ENCODE assay signal across 9 cellular contexts in the genomic region with DNA sequence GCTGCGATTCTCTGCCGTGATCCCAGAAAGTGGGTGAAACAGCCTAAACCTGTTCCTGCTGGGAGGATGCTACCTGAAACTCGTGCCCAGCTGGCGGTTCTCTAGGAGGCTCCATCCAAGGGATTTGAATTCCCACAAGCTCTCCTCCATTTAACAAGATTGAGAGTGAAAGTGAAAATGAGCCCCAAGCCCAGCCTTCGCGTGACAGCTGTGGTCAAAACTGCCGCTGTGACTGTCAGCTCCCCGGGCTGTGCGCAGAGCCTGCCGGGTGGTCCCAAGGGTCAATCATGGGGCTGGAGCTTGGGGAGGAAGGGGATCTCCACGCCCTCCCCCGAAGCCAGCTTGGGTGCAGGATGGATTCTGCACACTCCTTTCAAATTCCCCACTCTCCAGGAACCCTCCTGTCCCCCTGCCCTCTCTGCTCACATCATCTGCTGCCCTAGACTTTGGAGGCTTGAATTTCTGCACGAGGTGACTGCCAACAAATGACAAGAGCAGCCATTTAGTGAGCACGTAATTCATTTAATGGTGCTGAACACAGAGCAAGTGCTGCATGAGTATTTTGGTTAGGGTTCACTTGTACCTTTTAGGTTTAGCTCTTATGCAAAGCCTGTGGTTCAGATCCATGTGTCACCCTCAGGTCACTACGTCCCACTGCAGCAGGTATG. TPM values are rescaled to one million over a fixed set of nuclear protein-coding genes. Genes with fewer than 3 reads are reported as not detected.
DNase-seq lines count a peak whose midpoint lies in the region; ATAC-seq and TF ChIP-seq lines count a peak whose summit lies in the region.
"Had no signal": no experiment of that assay in that cellular context is flagged by ENCODE, and none has a peak within 500 bp of the region (broad histone marks: within the 10 kb centered on the region; RNA-seq: fewer than 3 reads in every experiment).

No MANE protein-coding gene starts in this region.

- H3K27ac ChIP-seq in HCT116 (ENCODE audit: low read depth, low read length): no peak overlapping the region
- H3K27ac ChIP-seq: SK-N-MC had no signal

- H3K9me3 Mint-ChIP-seq in activated naive CD4-positive, alpha-beta T cell treated with anti-CD3 and anti-CD28 coated beads for 36 hours: no peaks in the 10 kb centered on the region
- no peaks in the 10 kb centered on the region for H3K9me3 Mint-ChIP-seq in natural killer cell treated with Interleukin-12 subunit alpha and Interleukin-12 subunit beta and Interleukin-15 and Interleukin-18, amount 100 ng/mL, for 72 hours

- H3K4me1 Mint-ChIP-seq in activated naive CD4-positive, alpha-beta T cell treated with anti-CD3 and anti-CD28 coated beads for 36 hours (ENCODE audit: low read depth): peaks cover 51% of the 10 kb centered on the region
- H3K4me1 Mint-ChIP-seq in natural killer cell treated with Interleukin-12 subunit alpha and Interleukin-12 subunit beta and Interleukin-15 and Interleukin-18, amount 100 ng/mL, for 72 hours (ENCODE audit: low read depth in 2 of 2): peaks cover 30 to 44% of the 10 kb centered on the region in 2 donors

- H3K9me3 ChIP-seq in HCT116 (ENCODE audit: control insufficient read depth in 1 of 2, insufficient read depth in 1 of 2, low read depth in 1 of 2, low read length in 2 of 2): no peaks in the 10 kb centered on the region

- RAD21 ChIA-PET in HCT116 (lab: Charles Lee; ENCODE audit: low non-redundant PET in 1 of 2, low total read pairs in 2 of 2, uncharacterized antibody in 2 of 2, unreplicated experiment in 2 of 2): interaction anchor here (1.3 to 2.7 kb wide), 2 partner anchors 31 to 57 kb away, joined by 4 to 21 read pairs (median 17); no protein-coding TSS in a partner anchor

- no peaks in the 10 kb centered on the region for H3K79me2 ChIP-seq in HCT116 (ENCODE audit: insufficient read depth, low read length)

- no peaks in the 10 kb centered on the region for H3K9me2 ChIP-seq in HCT116 (ENCODE audit: insufficient read depth)

- no TSS peak for BruUV-seq in HCT116 (replicated peaks; lab: Mats Ljungman, UMichigan)

- no peaks in the 10 kb centered on the region for H3K36me3 Mint-ChIP-seq in activated naive CD4-positive, alpha-beta T cell treated with anti-CD3 and anti-CD28 coated beads for 36 hours (ENCODE audit: low read depth)
- H3K36me3 Mint-ChIP-seq in natural killer cell treated with Interleukin-12 subunit alpha and Interleukin-12 subunit beta and Interleukin-15 and Interleukin-18, amount 100 ng/mL, for 72 hours: peaks cover 5% of the 10 kb centered on the region

- no peaks in the 10 kb centered on the region for H3K27me3 ChIP-seq in HCT116 (ENCODE audit: insufficient read depth, low read length)

- H3K4me3 ChIP-seq in HCT116 (replicated peaks in 1 of 2; ENCODE audit: low read depth in 1 of 2, low read length in 2 of 2): no peak overlapping the region
- H3K4me3 ChIP-seq: SK-N-MC had no signal

- no peaks in the 10 kb centered on the region for H4K20me1 ChIP-seq in HCT116 (ENCODE audit: insufficient read depth)

- DNase-seq in HCT116 (ENCODE audit: low read depth, low spot score): no peak
- peak; percentile 94 to 97 for DNase-seq in NCI-H524 (lab: John Stamatoyannopoulos, UW)
- peak; percentile 77 for DNase-seq in activated naive CD4-positive, alpha-beta T cell treated with anti-CD3 and anti-CD28 coated beads for 36 hours
- DNase-seq in natural killer cell treated with Interleukin-12 subunit alpha and Interleukin-12 subunit beta and Interleukin-15 and Interleukin-18, amount 100 ng/mL, for 72 hours (ENCODE audit: low spot score): peak; percentile 76
- no peak for DNase-seq in NCI-H2029 treated with DMSO at 0.1 percent for 48 hours (lab: John Stamatoyannopoulos, UW)
- DNase-seq in C1 segment of cervical spinal cord (lab: John Stamatoyannopoulos, UW): no peak
- DNase-seq in NCI-H1105 (lab: John Stamatoyannopoulos, UW): no peak

- H3K9ac ChIP-seq in HCT116 (ENCODE audit: low read length): no peak overlapping the region

- ATAC-seq in GM18511 (IDR thresholded peaks at IDR 0.05; ENCODE audit: unreplicated experiment) (peak; percentile 51), HCT116 (no peak)
- ATAC-seq in natural killer cell treated with Interleukin-12 subunit alpha and Interleukin-12 subunit beta and Interleukin-15 and Interleukin-18, amount 100 ng/mL, for 72 hours: peak; percentile 81 to 89

- CTCF ChIA-PET in HCT116 (lab: Charles Lee): interaction anchor here (0.7 to 8.7 kb wide), 4 partner anchors 10 to 31 kb away, joined by 4 to 120 read pairs (median 9); no protein-coding TSS in a partner anchor
- CTCF ChIA-PET in activated naive CD4-positive, alpha-beta T cell treated with anti-CD3 and anti-CD28 coated beads for 36 hours (lab: Charles Lee): interaction anchor here (0.5 to 13.8 kb wide), 16 partner anchors 9 to 237 kb away, joined by 3 to 316 read pairs (median 4); partner anchors contain the start of gene CCDC197

- H3K36me3 ChIP-seq in HCT116 (ENCODE audit: control insufficient read depth in 1 of 2, insufficient read depth in 2 of 2, low read length in 2 of 2): no peaks in the 10 kb centered on the region

- no peak for TF ChIP-seq CTCF in HCT116 (IDR thresholded peaks at IDR 0.05 in 2 of 3, conservative IDR thresholded peaks at IDR 0.05 in 1 of 3; ENCODE audit: borderline replicate concordance in 1 of 3, insufficient read depth in 1 of 3, low read depth in 2 of 3, low read length in 2 of 3)

- TF ChIP-seq POLR2A in HCT116 (IDR thresholded peaks at IDR 0.05; ENCODE audit: borderline replicate concordance, extremely low read depth, insufficient read depth, insufficient read length): no peak

- peaks cover 2% of the 10 kb centered on the region for H3K27me3 Mint-ChIP-seq in activated naive CD4-positive, alpha-beta T cell treated with anti-CD3 and anti-CD28 coated beads for 36 hours (ENCODE audit: low read depth)
- H3K27me3 Mint-ChIP-seq in natural killer cell treated with Interleukin-12 subunit alpha and Interleukin-12 subunit beta and Interleukin-15 and Interleukin-18, amount 100 ng/mL, for 72 hours: peaks cover 6 to 9% of the 10 kb centered on the region in 2 donors

- peak overlapping the region; percentile 71 for H2AFZ ChIP-seq in HCT116 (ENCODE audit: low read depth, low read length, poor library complexity, severe bottlenecking)

- peaks cover 0 to 11% of the 10 kb centered on the region in 2 experiments; a peak in 2 of 4 replicates for H3K4me1 ChIP-seq in HCT116 (ENCODE audit: control insufficient read depth in 1 of 2, insufficient read depth in 2 of 2, low read length in 2 of 2)

- POLR2A ChIA-PET in HCT116 (lab: Charles Lee): interaction anchor here (1.2 kb wide), 1 partner anchor 31 kb away, joined by 4 read pairs; no protein-coding TSS in a partner anchor

- peak overlapping the region; percentile 71 for H3K4me3 Mint-ChIP-seq in activated naive CD4-positive, alpha-beta T cell treated with anti-CD3 and anti-CD28 coated beads for 36 hours
- H3K4me3 Mint-ChIP-seq in natural killer cell treated with Interleukin-12 subunit alpha and Interleukin-12 subunit beta and Interleukin-15 and Interleukin-18, amount 100 ng/mL, for 72 hours: peak overlapping the region; percentile 89

- peak overlapping the region; percentile 16; the same call in 1 of the 2 replicates for H3K4me2 ChIP-seq in HCT116 (ENCODE audit: low read length)

- TF ChIP-seq RAD21 in HCT116 (IDR thresholded peaks at IDR 0.05; ENCODE audit: low read depth): no peak

- intact Hi-C loops in HCT116 (cut with micrococcal nuclease): loop anchor here (1.0 kb wide), 1 partner anchor 32 kb away; no protein-coding TSS in a partner anchor
- intact Hi-C loops in activated naive CD4-positive, alpha-beta T cell treated with anti-CD3 and anti-CD28 coated beads for 36 hours (cut with micrococcal nuclease): loop anchor here (1.0 to 10.0 kb wide), 5 partner anchors 12 to 1294 kb away; no protein-coding TSS in a partner anchor

- peak overlapping the region; percentile 85 for H3K27ac Mint-ChIP-seq in activated naive CD4-positive, alpha-beta T cell treated with anti-CD3 and anti-CD28 coated beads for 36 hours
- peak overlapping the region; percentile 87 to 88 for H3K27ac Mint-ChIP-seq in natural killer cell treated with Interleukin-12 subunit alpha and Interleukin-12 subunit beta and Interleukin-15 and Interleukin-18, amount 100 ng/mL, for 72 hours

TF ChIP-seq in HCT116, 20 proteins besides CTCF, POLR2A, EP300 and RAD21 (continues in another document):
- TF ChIP-seq EGR1 (IDR thresholded peaks at IDR 0.05; ENCODE audit: low read depth) (no peak), EZH2phosphoT487 (IDR thresholded peaks at IDR 0.05; ENCODE audit: borderline replicate concordance) (no peak), SP1 (IDR thresholded peaks at IDR 0.05; ENCODE audit: low read depth) (no peak), EZH2 (IDR thresholded peaks at IDR 0.05) (no peak), ZFX (IDR thresholded peaks at IDR 0.05) (no peak), ATF3 (IDR thresholded peaks at IDR 0.05) (no peak), ELF1 (IDR thresholded peaks at IDR 0.05; ENCODE audit: borderline replicate concordance, low read depth) (no peak)

RNA-seq across cellular contexts. Expression of gene ASB2, which starts 5.3 kb away (rescaled TPM):
- not detected for total RNA-seq in HCT116 (2021; ENCODE audit: unreplicated experiment)
- 0.02 and 0.08 TPM in 2 replicates for polyA plus RNA-seq in HCT116 (2012)
- 1 to 10 TPM; 2.4 to 2.5 TPM for total RNA-seq in activated naive CD4-positive, alpha-beta T cell treated with anti-CD3 and anti-CD28 coated beads for 36 hours
- 10 to 100 TPM; 12.3 to 55.1 TPM for total RNA-seq in natural killer cell treated with Interleukin-12 subunit alpha and Interleukin-12 subunit beta and Interleukin-15 and Interleukin-18, amount 100 ng/mL, for 72 hours

RNA-seq across cellular contexts. Expression of gene CCDC197, which starts 26.0 kb away (rescaled TPM):
- total RNA-seq in HCT116 (2021; ENCODE audit: unreplicated experiment): not detected
- polyA plus RNA-seq in HCT116 (2012): not detected in 2 replicates
- total RNA-seq in activated naive CD4-positive, alpha-beta T cell treated with anti-CD3 and anti-CD28 coated beads for 36 hours: not detected
- not detected for total RNA-seq in natural killer cell treated with Interleukin-12 subunit alpha and Interleukin-12 subunit beta and Interleukin-15 and Interleukin-18, amount 100 ng/mL, for 72 hours

RNA-seq across cellular contexts. Expression of gene FAM181A, which starts 44.0 kb away (rescaled TPM):
- not detected for total RNA-seq in HCT116 (2021; ENCODE audit: unreplicated experiment)
- not detected in 2 replicates for polyA plus RNA-seq in HCT116 (2012)
- total RNA-seq in activated naive CD4-positive, alpha-beta T cell treated with anti-CD3 and anti-CD28 coated beads for 36 hours: not detected
- not detected for total RNA-seq in natural killer cell treated with Interleukin-12 subunit alpha and Interleukin-12 subunit beta and Interleukin-15 and Interleukin-18, amount 100 ng/mL, for 72 hours

RNA-seq across cellular contexts. Expression of gene OTUB2, which starts 55.0 kb away (rescaled TPM):
- total RNA-seq in HCT116 (2021; ENCODE audit: unreplicated experiment): 6.6 TPM
- 4.5 and 5.3 TPM in 2 replicates for polyA plus RNA-seq in HCT116 (2012)
- 1 to 10 TPM; 1.6 to 1.7 TPM for total RNA-seq in activated naive CD4-positive, alpha-beta T cell treated with anti-CD3 and anti-CD28 coated beads for 36 hours
- under 1 TPM; 0.14 to 0.22 TPM for total RNA-seq in natural killer cell treated with Interleukin-12 subunit alpha and Interleukin-12 subunit beta and Interleukin-15 and Interleukin-18, amount 100 ng/mL, for 72 hours

Comparison
In these comparisons a context has a peak if more than half of its experiments do, and no peak if none do; other contexts are left out.
1. DNase-seq: peak in NCI-H524 (2 of 2), activated naive CD4-positive, alpha-beta T cell treated with anti-CD3 and anti-CD28 coated beads for 36 hours (single experiment) and natural killer cell treated with Interleukin-12 subunit alpha and Interleukin-12 subunit beta and Interleukin-15 and Interleukin-18, amount 100 ng/mL, for 72 hours (single experiment); none in HCT116 (single experiment), NCI-H2029 treated with DMSO at 0.1 percent for 48 hours (single experiment), C1 segment of cervical spinal cord (0 of 14) and NCI-H1105 (single experiment).